Comparison of ENCODE assay signal across 8 cellular contexts in the genomic region with DNA sequence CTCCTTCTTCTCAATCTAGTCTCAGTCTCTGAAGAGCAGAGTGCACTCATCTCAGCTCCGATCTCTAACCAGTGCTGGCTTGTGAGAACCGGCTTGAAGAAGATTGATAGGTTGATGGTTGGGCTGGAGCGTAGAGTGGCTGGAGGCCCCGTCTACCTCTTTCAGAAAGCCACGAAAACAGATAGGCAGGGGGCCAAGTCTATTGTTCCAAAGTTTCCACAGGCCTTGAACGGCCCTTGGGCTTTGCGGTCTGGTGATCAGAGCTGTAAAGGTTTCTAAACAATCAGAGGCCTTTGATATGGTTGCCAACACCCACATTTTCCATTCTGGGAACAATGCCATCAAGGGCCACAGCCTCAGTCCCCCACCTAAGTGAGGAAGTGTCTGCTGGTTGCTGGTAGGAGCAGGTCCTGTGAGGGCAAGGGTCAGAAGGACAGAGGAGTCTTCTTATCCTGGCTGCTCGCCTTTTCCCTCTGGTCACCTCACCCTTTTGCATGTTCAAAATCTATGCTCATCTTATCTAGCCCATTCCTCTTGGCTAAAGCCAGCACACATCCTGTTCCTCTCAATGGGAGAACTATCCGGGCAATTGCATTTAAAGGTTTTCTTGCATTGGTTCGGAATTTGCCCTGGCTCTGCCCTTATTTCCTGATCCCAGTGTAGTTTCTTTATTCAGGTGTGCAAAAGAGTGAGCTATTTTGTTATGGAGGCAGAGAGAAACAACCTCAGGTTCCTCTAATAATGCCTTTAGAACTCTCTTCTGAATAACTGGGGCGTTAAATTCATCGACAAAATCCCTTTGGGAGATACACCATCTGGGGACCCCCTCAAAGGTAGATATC.
A peak's percentile ranks its signal among the peaks of the same experiment; 100 is the strongest.
DNase-seq lines count a peak whose midpoint lies in the region; ATAC-seq and TF ChIP-seq lines count a peak whose summit lies in the region.

No MANE protein-coding gene starts in this region.

- H3K9ac ChIP-seq in OCI-LY1 (ENCODE audit: low read length), result peak overlapping the region; percentile 64

- peaks cover 22% of the 10 kb centered on the region for H3F3A ChIP-seq in OCI-LY1 (ENCODE audit: insufficient read depth, low read length)

- no peaks in the 10 kb centered on the region for H3K9me2 ChIP-seq in OCI-LY1 (ENCODE audit: low read depth, low read length)

- H3K27me3 ChIP-seq in OCI-LY1 (ENCODE audit: insufficient read depth, low read length) (no peaks in the 10 kb centered on the region), heart right ventricle (no peaks in the 10 kb centered on the region)

- TF ChIP-seq CTCF in OCI-LY1 (IDR thresholded peaks at IDR 0.05; ENCODE audit: low read length), result no peak
- TF ChIP-seq CTCF in heart right ventricle (IDR thresholded peaks at IDR 0.05), result no peak

- no peaks in the 10 kb centered on the region for H3K9me3 ChIP-seq in OCI-LY1 (ENCODE audit: low read length)
- no peaks in the 10 kb centered on the region for H3K9me3 ChIP-seq in heart right ventricle

- no peaks in the 10 kb centered on the region for H4K20me1 ChIP-seq in OCI-LY1 (ENCODE audit: insufficient read depth, low read length)

- H3K36me3 ChIP-seq in OCI-LY1 (ENCODE audit: insufficient read depth, low read length), result no peaks in the 10 kb centered on the region
- no peaks in the 10 kb centered on the region for H3K36me3 ChIP-seq in heart right ventricle

- H3K79me2 ChIP-seq in OCI-LY1 (ENCODE audit: insufficient read depth, low read length), result no peaks in the 10 kb centered on the region

- peak overlapping the region; percentile 99 for H3K27ac ChIP-seq in OCI-LY1 (ENCODE audit: low read depth, low read length, poor library complexity, severe bottlenecking)
- peak overlapping the region; percentile 77 to 98 (median 94) for H3K27ac ChIP-seq in heart right ventricle
- H3K27ac ChIP-seq in skin epidermis, result peak overlapping the region; percentile 52 to 99 (median 93)

- 34 to 36% methylated on average over 12 of the region's 12 CpGs for WGBS in heart right ventricle, 2 donors

- intact Hi-C loops in heart right ventricle (cut with DNase I), result loop anchor here in 6 of 10 donors (2.0 to 10.0 kb wide), 6 partner anchors 34 to 71 kb away; a partner anchor contains a TSS

- H3K4me2 ChIP-seq in OCI-LY1 (ENCODE audit: low read length), result peak overlapping the region; percentile 69

- H3K4me1 ChIP-seq in OCI-LY1 (ENCODE audit: insufficient read depth, low read length, severe bottlenecking), result peaks cover 86% of the 10 kb centered on the region
- H3K4me1 ChIP-seq in heart right ventricle, result peaks cover 0 to 44% (median 36%) of the 10 kb centered on the region in 9 donors

- no peak overlapping the region for H2AFZ ChIP-seq in OCI-LY1 (ENCODE audit: low read length)

- DNase-seq in activated T-helper 1 cell treated with anti-CD3 and anti-CD28 coated beads, Interleukin-2, amount 50 U/mL, for 16 hours (ENCODE audit: low read depth in 1 of 2, low spot score in 1 of 2), result peak; percentile 30 to 55
- DNase-seq in heart right ventricle (peak; percentile 32 to 94), 8988T (no peak), NOMO-1 (lab: John Stamatoyannopoulos, UW; ENCODE audit: unreplicated experiment in 2 of 2) (no peak)

- ATAC-seq in GM19023 (IDR thresholded peaks at IDR 0.05; ENCODE audit: unreplicated experiment) (peak; percentile 42), HG03097 (IDR thresholded peaks at IDR 0.05; ENCODE audit: low FRiP score, unreplicated experiment) (peak; percentile 30), heart right ventricle (peak; percentile 30 to 76 (median 63))

- peak overlapping the region; percentile 62 for H3K4me3 ChIP-seq in OCI-LY1 (ENCODE audit: low read depth, low read length, poor library complexity, severe bottlenecking)
- H3K4me3 ChIP-seq in heart right ventricle, result peak overlapping the region in 3 of 10 donors; percentile 16 to 55 (median 31)
- peak overlapping the region in 1 of 7 experiments; percentile 9 for H3K4me3 ChIP-seq in skin epidermis

Comparison
In these comparisons a context has a peak if more than half of its experiments do, and no peak if none do; other contexts are left out.
1. DNase-seq: peak in activated T-helper 1 cell treated with anti-CD3 and anti-CD28 coated beads, Interleukin-2, amount 50 U/mL, for 16 hours (2 of 2) and heart right ventricle (2 of 2); none in 8988T (single experiment) and NOMO-1 (0 of 2).
2. Peak in every context shown above with its lines, with median percentiles within 50 percentile points of each other: ATAC-seq and H3K27ac ChIP-seq.